In the genomic region with DNA sequence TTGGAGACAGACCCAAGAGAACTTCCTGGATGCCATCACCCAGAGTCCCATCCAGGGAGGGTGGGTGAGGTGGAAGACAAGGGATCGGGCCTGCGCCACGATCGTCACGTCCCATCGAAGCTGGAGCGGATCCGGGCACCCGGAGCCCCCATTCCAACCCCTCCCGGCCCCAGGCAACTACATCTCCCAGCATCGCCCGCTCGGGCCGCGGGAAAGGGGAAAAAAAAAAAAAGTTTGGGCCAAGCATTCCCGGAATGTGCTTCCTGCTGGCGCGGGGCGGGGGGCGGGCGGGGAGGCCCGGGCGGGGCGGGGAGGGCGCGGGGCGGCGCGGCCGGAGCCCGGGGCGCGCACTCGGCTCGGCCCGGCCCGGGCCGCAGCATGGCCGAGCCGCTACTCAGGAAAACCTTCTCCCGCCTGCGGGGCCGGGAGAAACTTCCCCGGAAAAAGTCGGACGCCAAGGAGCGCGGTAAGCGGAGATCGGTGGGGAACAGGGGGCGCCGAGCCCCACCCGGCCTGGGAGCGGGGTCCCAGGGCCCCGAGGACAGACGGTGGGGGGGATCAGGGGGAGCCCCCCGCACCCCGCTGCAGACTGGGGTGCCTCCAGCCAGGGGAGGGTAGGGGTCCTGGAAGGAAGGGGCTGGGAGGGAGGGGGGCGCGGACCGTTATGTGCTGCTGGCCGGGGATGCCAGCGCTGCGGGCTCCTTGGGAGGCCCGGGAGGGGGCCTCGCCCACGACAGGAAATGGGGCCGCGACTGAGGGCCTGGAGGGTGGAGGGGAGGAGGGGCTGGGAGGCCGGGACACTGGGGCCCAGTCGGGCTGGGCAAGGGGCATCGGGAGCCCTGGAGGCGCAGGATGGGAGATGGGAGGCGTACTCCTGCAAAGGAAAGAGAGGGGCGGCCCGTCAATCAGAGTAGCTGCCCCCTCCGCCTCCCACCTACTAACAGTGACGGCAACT, we compare ENCODE assay signal across 1 cellular context.
TF ChIP-seq lines count a peak whose summit lies in the region.

A gene with protein sequence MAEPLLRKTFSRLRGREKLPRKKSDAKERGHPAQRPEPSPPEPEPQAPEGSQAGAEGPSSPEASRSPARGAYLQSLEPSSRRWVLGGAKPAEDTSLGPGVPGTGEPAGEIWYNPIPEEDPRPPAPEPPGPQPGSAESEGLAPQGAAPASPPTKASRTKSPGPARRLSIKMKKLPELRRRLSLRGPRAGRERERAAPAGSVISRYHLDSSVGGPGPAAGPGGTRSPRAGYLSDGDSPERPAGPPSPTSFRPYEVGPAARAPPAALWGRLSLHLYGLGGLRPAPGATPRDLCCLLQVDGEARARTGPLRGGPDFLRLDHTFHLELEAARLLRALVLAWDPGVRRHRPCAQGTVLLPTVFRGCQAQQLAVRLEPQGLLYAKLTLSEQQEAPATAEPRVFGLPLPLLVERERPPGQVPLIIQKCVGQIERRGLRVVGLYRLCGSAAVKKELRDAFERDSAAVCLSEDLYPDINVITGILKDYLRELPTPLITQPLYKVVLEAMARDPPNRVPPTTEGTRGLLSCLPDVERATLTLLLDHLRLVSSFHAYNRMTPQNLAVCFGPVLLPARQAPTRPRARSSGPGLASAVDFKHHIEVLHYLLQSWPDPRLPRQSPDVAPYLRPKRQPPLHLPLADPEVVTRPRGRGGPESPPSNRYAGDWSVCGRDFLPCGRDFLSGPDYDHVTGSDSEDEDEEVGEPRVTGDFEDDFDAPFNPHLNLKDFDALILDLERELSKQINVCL (plus strand): TSS at position 346 of the 955 bp plus-strand sequence. CDS start 33 bp downstream, at position 379.

TF ChIP-seq in HepG2, 621 proteins besides CTCF, POLR2A, EP300 and RAD21 (continued from another document and continues in another):
- TF ChIP-seq, protein P1, sequence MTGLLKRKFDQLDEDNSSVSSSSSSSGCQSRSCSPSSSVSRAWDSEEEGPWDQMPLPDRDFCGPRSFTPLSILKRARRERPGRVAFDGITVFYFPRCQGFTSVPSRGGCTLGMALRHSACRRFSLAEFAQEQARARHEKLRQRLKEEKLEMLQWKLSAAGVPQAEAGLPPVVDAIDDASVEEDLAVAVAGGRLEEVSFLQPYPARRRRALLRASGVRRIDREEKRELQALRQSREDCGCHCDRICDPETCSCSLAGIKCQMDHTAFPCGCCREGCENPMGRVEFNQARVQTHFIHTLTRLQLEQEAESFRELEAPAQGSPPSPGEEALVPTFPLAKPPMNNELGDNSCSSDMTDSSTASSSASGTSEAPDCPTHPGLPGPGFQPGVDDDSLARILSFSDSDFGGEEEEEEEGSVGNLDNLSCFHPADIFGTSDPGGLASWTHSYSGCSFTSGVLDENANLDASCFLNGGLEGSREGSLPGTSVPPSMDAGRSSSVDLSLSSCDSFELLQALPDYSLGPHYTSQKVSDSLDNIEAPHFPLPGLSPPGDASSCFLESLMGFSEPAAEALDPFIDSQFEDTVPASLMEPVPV (CRISPR knock-in tag; IDR thresholded peaks at IDR 0.05) = no peak
- TF ChIP-seq ZNF891 (CRISPR knock-in tag; IDR thresholded peaks at IDR 0.05) (no peak), PHF8 (CRISPR knock-in tag; IDR thresholded peaks at IDR 0.05) (peak; percentile 84), POLR2AphosphoS2 (IDR thresholded peaks at IDR 0.05; ENCODE audit: low read depth, low read length) (no peak), ZFY (CRISPR knock-in tag; IDR thresholded peaks at IDR 0.05) (peak; percentile 61; the same call in 1 of the 2 replicates), HDAC1 (CRISPR knock-in tag; IDR thresholded peaks at IDR 0.05) (no peak), ZNF572 (CRISPR knock-in tag; IDR thresholded peaks at IDR 0.05) (no peak), AHR (CRISPR knock-in tag; IDR thresholded peaks at IDR 0.05) (no peak), CEBPG (CRISPR knock-in tag; IDR thresholded peaks at IDR 0.05) (no peak), NFE2L2 (IDR thresholded peaks at IDR 0.05; ENCODE audit: low read length) (no peak), ARID2 (CRISPR knock-in tag; IDR thresholded peaks at IDR 0.05; ENCODE audit: borderline replicate concordance) (no peak), ZNF788 (CRISPR knock-in tag; IDR thresholded peaks at IDR 0.05; ENCODE audit: borderline replicate concordance) (0 out of 2 replicates have a peak, but pooled peaks have one; percentile 20), RFXAP (CRISPR knock-in tag; IDR thresholded peaks at IDR 0.05; ENCODE audit: borderline replicate concordance) (no peak), KLF15 (CRISPR knock-in tag; IDR thresholded peaks at IDR 0.05; ENCODE audit: borderline replicate concordance) (no peak)
- TF ChIP-seq, protein P2, sequence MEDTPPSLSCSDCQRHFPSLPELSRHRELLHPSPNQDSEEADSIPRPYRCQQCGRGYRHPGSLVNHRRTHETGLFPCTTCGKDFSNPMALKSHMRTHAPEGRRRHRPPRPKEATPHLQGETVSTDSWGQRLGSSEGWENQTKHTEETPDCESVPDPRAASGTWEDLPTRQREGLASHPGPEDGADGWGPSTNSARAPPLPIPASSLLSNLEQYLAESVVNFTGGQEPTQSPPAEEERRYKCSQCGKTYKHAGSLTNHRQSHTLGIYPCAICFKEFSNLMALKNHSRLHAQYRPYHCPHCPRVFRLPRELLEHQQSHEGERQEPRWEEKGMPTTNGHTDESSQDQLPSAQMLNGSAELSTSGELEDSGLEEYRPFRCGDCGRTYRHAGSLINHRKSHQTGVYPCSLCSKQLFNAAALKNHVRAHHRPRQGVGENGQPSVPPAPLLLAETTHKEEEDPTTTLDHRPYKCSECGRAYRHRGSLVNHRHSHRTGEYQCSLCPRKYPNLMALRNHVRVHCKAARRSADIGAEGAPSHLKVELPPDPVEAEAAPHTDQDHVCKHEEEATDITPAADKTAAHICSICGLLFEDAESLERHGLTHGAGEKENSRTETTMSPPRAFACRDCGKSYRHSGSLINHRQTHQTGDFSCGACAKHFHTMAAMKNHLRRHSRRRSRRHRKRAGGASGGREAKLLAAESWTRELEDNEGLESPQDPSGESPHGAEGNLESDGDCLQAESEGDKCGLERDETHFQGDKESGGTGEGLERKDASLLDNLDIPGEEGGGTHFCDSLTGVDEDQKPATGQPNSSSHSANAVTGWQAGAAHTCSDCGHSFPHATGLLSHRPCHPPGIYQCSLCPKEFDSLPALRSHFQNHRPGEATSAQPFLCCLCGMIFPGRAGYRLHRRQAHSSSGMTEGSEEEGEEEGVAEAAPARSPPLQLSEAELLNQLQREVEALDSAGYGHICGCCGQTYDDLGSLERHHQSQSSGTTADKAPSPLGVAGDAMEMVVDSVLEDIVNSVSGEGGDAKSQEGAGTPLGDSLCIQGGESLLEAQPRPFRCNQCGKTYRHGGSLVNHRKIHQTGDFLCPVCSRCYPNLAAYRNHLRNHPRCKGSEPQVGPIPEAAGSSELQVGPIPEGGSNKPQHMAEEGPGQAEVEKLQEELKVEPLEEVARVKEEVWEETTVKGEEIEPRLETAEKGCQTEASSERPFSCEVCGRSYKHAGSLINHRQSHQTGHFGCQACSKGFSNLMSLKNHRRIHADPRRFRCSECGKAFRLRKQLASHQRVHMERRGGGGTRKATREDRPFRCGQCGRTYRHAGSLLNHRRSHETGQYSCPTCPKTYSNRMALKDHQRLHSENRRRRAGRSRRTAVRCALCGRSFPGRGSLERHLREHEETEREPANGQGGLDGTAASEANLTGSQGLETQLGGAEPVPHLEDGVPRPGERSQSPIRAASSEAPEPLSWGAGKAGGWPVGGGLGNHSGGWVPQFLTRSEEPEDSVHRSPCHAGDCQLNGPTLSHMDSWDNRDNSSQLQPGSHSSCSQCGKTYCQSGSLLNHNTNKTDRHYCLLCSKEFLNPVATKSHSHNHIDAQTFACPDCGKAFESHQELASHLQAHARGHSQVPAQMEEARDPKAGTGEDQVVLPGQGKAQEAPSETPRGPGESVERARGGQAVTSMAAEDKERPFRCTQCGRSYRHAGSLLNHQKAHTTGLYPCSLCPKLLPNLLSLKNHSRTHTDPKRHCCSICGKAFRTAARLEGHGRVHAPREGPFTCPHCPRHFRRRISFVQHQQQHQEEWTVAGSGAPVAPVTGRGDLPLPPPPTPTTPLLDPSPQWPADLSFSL (CRISPR knock-in tag; IDR thresholded peaks at IDR 0.05) = no peak
- TF ChIP-seq, protein P3, sequence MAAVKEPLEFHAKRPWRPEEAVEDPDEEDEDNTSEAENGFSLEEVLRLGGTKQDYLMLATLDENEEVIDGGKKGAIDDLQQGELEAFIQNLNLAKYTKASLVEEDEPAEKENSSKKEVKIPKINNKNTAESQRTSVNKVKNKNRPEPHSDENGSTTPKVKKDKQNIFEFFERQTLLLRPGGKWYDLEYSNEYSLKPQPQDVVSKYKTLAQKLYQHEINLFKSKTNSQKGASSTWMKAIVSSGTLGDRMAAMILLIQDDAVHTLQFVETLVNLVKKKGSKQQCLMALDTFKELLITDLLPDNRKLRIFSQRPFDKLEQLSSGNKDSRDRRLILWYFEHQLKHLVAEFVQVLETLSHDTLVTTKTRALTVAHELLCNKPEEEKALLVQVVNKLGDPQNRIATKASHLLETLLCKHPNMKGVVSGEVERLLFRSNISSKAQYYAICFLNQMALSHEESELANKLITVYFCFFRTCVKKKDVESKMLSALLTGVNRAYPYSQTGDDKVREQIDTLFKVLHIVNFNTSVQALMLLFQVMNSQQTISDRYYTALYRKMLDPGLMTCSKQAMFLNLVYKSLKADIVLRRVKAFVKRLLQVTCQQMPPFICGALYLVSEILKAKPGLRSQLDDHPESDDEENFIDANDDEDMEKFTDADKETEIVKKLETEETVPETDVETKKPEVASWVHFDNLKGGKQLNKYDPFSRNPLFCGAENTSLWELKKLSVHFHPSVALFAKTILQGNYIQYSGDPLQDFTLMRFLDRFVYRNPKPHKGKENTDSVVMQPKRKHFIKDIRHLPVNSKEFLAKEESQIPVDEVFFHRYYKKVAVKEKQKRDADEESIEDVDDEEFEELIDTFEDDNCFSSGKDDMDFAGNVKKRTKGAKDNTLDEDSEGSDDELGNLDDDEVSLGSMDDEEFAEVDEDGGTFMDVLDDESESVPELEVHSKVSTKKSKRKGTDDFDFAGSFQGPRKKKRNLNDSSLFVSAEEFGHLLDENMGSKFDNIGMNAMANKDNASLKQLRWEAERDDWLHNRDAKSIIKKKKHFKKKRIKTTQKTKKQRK (IDR thresholded peaks at IDR 0.05; ENCODE audit: low read length) = no peak
- TF ChIP-seq, protein P4, sequence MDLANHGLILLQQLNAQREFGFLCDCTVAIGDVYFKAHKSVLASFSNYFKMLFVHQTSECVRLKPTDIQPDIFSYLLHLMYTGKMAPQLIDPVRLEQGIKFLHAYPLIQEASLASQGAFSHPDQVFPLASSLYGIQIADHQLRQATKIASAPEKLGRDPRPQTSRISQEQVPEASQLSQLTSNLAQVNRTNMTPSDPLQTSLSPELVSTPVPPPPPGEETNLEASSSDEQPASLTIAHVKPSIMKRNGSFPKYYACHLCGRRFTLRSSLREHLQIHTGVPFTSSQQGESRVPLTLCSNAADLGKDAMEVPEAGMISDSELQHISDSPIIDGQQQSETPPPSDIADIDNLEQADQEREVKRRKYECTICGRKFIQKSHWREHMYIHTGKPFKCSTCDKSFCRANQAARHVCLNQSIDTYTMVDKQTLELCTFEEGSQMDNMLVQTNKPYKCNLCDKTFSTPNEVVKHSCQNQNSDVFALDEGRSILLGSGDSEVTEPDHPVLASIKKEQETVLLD (CRISPR knock-in tag; IDR thresholded peaks at IDR 0.05; ENCODE audit: low read depth) = no peak
- TF ChIP-seq, protein P5, sequence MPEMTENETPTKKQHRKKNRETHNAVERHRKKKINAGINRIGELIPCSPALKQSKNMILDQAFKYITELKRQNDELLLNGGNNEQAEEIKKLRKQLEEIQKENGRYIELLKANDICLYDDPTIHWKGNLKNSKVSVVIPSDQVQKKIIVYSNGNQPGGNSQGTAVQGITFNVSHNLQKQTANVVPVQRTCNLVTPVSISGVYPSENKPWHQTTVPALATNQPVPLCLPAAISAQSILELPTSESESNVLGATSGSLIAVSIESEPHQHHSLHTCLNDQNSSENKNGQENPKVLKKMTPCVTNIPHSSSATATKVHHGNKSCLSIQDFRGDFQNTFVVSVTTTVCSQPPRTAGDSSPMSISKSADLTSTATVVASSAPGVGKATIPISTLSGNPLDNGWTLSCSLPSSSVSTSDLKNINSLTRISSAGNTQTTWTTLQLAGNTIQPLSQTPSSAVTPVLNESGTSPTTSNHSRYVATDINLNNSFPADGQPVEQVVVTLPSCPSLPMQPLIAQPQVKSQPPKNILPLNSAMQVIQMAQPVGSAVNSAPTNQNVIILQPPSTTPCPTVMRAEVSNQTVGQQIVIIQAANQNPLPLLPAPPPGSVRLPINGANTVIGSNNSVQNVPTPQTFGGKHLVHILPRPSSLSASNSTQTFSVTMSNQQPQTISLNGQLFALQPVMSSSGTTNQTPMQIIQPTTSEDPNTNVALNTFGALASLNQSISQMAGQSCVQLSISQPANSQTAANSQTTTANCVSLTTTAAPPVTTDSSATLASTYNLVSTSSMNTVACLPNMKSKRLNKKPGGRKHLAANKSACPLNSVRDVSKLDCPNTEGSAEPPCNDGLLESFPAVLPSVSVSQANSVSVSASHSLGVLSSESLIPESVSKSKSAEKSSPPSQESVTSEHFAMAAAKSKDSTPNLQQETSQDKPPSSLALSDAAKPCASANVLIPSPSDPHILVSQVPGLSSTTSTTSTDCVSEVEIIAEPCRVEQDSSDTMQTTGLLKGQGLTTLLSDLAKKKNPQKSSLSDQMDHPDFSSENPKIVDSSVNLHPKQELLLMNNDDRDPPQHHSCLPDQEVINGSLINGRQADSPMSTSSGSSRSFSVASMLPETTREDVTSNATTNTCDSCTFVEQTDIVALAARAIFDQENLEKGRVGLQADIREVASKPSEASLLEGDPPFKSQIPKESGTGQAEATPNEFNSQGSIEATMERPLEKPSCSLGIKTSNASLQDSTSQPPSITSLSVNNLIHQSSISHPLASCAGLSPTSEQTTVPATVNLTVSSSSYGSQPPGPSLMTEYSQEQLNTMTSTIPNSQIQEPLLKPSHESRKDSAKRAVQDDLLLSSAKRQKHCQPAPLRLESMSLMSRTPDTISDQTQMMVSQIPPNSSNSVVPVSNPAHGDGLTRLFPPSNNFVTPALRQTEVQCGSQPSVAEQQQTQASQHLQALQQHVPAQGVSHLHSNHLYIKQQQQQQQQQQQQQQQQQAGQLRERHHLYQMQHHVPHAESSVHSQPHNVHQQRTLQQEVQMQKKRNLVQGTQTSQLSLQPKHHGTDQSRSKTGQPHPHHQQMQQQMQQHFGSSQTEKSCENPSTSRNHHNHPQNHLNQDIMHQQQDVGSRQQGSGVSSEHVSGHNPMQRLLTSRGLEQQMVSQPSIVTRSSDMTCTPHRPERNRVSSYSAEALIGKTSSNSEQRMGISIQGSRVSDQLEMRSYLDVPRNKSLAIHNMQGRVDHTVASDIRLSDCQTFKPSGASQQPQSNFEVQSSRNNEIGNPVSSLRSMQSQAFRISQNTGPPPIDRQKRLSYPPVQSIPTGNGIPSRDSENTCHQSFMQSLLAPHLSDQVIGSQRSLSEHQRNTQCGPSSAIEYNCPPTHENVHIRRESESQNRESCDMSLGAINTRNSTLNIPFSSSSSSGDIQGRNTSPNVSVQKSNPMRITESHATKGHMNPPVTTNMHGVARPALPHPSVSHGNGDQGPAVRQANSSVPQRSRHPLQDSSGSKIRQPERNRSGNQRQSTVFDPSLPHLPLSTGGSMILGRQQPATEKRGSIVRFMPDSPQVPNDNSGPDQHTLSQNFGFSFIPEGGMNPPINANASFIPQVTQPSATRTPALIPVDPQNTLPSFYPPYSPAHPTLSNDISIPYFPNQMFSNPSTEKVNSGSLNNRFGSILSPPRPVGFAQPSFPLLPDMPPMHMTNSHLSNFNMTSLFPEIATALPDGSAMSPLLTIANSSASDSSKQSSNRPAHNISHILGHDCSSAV (CRISPR knock-in tag; IDR thresholded peaks at IDR 0.05; ENCODE audit: borderline replicate concordance) = no peak
- TF ChIP-seq, protein P6, sequence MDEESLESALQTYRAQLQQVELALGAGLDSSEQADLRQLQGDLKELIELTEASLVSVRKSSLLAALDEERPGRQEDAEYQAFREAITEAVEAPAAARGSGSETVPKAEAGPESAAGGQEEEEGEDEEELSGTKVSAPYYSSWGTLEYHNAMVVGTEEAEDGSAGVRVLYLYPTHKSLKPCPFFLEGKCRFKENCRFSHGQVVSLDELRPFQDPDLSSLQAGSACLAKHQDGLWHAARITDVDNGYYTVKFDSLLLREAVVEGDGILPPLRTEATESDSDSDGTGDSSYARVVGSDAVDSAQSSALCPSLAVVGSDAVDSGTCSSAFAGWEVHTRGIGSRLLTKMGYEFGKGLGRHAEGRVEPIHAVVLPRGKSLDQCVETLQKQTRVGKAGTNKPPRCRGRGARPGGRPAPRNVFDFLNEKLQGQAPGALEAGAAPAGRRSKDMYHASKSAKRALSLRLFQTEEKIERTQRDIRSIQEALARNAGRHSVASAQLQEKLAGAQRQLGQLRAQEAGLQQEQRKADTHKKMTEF (CRISPR knock-in tag; IDR thresholded peaks at IDR 0.05) = no peak
